Comparison of ENCODE assay signal across 1 cellular context in the genomic region with DNA sequence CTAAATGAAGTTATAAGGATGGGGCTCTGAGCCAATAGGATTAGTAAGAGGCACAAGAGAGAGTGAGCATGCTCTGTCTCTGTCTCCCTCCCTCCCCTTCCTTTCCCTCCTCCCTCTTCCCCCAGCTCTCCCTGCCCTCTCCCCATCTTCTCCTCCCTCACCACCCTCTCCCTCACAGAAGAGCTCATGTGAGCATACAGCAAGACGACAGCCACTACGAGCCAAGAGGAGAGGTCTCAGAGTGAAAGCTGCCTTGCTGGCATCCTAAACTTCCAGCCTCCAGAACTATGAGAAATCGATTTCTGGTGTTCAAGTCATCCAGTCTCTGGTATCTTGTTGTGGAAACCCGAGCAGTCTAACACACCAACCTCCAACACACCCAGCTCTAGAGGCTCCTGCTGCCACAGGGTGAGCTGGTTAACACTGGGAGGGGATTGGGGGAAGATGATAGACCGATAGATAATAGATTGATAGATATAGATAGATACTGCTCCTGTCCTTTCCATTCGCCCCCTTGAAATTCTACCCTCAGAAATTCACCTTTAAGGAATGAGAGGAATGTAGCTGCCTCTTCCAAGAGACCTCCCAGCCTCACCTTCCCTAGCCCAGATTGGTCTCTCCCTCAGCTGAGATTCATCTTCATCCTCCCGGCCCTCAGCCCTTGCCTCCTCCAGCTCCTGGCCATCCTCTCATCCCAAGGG.
TF ChIP-seq lines count a peak whose summit lies in the region.

No MANE protein-coding gene starts in this region.

TF ChIP-seq in WTC11, 78 proteins besides CTCF, POLR2A, EP300 and RAD21 (continued from another document):
- TF ChIP-seq, protein P1, sequence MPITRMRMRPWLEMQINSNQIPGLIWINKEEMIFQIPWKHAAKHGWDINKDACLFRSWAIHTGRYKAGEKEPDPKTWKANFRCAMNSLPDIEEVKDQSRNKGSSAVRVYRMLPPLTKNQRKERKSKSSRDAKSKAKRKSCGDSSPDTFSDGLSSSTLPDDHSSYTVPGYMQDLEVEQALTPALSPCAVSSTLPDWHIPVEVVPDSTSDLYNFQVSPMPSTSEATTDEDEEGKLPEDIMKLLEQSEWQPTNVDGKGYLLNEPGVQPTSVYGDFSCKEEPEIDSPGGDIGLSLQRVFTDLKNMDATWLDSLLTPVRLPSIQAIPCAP (CRISPR knock-in tag; IDR thresholded peaks at IDR 0.05), result no peak
- TF ChIP-seq, protein P2, sequence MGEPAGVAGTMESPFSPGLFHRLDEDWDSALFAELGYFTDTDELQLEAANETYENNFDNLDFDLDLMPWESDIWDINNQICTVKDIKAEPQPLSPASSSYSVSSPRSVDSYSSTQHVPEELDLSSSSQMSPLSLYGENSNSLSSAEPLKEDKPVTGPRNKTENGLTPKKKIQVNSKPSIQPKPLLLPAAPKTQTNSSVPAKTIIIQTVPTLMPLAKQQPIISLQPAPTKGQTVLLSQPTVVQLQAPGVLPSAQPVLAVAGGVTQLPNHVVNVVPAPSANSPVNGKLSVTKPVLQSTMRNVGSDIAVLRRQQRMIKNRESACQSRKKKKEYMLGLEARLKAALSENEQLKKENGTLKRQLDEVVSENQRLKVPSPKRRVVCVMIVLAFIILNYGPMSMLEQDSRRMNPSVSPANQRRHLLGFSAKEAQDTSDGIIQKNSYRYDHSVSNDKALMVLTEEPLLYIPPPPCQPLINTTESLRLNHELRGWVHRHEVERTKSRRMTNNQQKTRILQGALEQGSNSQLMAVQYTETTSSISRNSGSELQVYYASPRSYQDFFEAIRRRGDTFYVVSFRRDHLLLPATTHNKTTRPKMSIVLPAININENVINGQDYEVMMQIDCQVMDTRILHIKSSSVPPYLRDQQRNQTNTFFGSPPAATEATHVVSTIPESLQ (CRISPR knock-in tag; IDR thresholded peaks at IDR 0.05), result no peak
- TF ChIP-seq EMX1 (CRISPR knock-in tag; IDR thresholded peaks at IDR 0.05) (no peak), RORB (CRISPR knock-in tag; IDR thresholded peaks at IDR 0.05) (no peak), ZNF423 (CRISPR knock-in tag; IDR thresholded peaks at IDR 0.05) (no peak), GABPB1 (CRISPR knock-in tag; IDR thresholded peaks at IDR 0.05) (no peak)
- TF ChIP-seq, protein P3, sequence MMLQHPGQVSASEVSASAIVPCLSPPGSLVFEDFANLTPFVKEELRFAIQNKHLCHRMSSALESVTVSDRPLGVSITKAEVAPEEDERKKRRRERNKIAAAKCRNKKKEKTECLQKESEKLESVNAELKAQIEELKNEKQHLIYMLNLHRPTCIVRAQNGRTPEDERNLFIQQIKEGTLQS (CRISPR knock-in tag; conservative IDR thresholded peaks at IDR 0.05), result no peak
- TF ChIP-seq, protein P4, sequence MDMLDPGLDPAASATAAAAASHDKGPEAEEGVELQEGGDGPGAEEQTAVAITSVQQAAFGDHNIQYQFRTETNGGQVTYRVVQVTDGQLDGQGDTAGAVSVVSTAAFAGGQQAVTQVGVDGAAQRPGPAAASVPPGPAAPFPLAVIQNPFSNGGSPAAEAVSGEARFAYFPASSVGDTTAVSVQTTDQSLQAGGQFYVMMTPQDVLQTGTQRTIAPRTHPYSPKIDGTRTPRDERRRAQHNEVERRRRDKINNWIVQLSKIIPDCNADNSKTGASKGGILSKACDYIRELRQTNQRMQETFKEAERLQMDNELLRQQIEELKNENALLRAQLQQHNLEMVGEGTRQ (CRISPR knock-in tag; IDR thresholded peaks at IDR 0.05), result no peak
